ENCODE assay signal across 1 cellular context in genomic region chr16:4169415-4169814, GRCh38.
TF ChIP-seq lines count a peak whose summit lies in the region.

No MANE protein-coding gene starts in this region.

TF ChIP-seq in HepG2, 621 proteins besides CTCF, POLR2A, EP300 and RAD21:
- no peak for TF ChIP-seq TOE1 (CRISPR knock-in tag; IDR thresholded peaks at IDR 0.05)
- TF ChIP-seq MAFK (conservative IDR thresholded peaks at IDR 0.05 in 1 of 2, IDR thresholded peaks at IDR 0.05 in 1 of 2; ENCODE audit: low read length in 2 of 2), result peak; percentile 99
- TF ChIP-seq EED (CRISPR knock-in tag; IDR thresholded peaks at IDR 0.05), result no peak
- no peak for TF ChIP-seq KDM6A (CRISPR knock-in tag; IDR thresholded peaks at IDR 0.05; ENCODE audit: low read depth)
- TF ChIP-seq IKZF1 (IDR thresholded peaks at IDR 0.05), result no peak
- TF ChIP-seq MAFF (IDR thresholded peaks at IDR 0.05; ENCODE audit: low read depth, low read length), result peak; percentile 99
- no peak for TF ChIP-seq PBX3 (CRISPR knock-in tag; IDR thresholded peaks at IDR 0.05; ENCODE audit: borderline replicate concordance)
- TF ChIP-seq MAFG (CRISPR knock-in tag; IDR thresholded peaks at IDR 0.05), result 0 out of 2 replicates have a peak, but pooled peaks have one; percentile 72
- TF ChIP-seq MLXIP (CRISPR knock-in tag; IDR thresholded peaks at IDR 0.05; ENCODE audit: borderline replicate concordance), result no peak
- TF ChIP-seq SKIL (CRISPR knock-in tag; IDR thresholded peaks at IDR 0.05; ENCODE audit: borderline replicate concordance), result no peak
- no peak for TF ChIP-seq ELK4 (CRISPR knock-in tag; IDR thresholded peaks at IDR 0.05; ENCODE audit: borderline replicate concordance)
